ENCODE assay signal across 8 cellular contexts in genomic region chr19:17336872-17337674, GRCh38. TPM values are rescaled to one million over a fixed set of nuclear protein-coding genes. Genes with fewer than 3 reads are reported as not detected.
DNase-seq lines count a peak whose midpoint lies in the region; ATAC-seq and TF ChIP-seq lines count a peak whose summit lies in the region.

Gene GTPBP3 (plus strand): TSS chr19:17337553. CDS start chr19:17337612, 59 bp downstream.

- intact Hi-C loops in T-helper 1 cell treated with Interleukin-12 subunit alpha and Interleukin-12 subunit beta and Interleukin-4 antibody, amounts not matched to agents 30 ng/mL and 1 ng/mL, for 36 hours (cut with micrococcal nuclease): loop anchor here (1.0 to 10.0 kb wide), 16 partner anchors 9 to 678 kb away; partner anchors contain the start of genes BABAM1, DDA1, HAUS8 and MYO9B
- intact Hi-C loops in heart right ventricle (cut with DNase I): loop anchor here in 1 of 10 donors (2.0 kb wide), 1 partner anchor 32 kb away; the partner anchor contains the start of gene MRPL34
- intact Hi-C loops in posterior vena cava (cut with DNase I): loop anchor here in 1 of 2 donors (10.0 kb wide), 1 partner anchor 788 kb away; no protein-coding TSS in a partner anchor
- intact Hi-C loops in upper lobe of right lung (cut with DNase I): no loop called here

- peaks cover 0 to 14% (median 0%) of the 10 kb centered on the region in 9 donors for H3K36me3 ChIP-seq in heart right ventricle
- no peaks in the 10 kb centered on the region for H3K36me3 ChIP-seq in upper lobe of right lung

- H3K9me3 ChIP-seq in heart right ventricle: no peaks in the 10 kb centered on the region
- no peaks in the 10 kb centered on the region for H3K9me3 ChIP-seq in upper lobe of right lung

- DNase-seq in GM13976 (ENCODE audit: low spot score): peak; percentile 97
- peak; percentile 99 for DNase-seq in NCI-H146 treated with DMSO at 0.1 percent for 48 hours (lab: John Stamatoyannopoulos, UW; ENCODE audit: unreplicated experiment)
- peak; percentile 98 for DNase-seq in amniotic epithelial cell (ENCODE audit: low read depth)
- peak; percentile 94 to 97 for DNase-seq in heart right ventricle
- peak; percentile 98 for DNase-seq in posterior vena cava (ENCODE audit: low spot score)
- peak; percentile 98 for DNase-seq in upper lobe of right lung

- 1% methylated on average over 41 of the region's 41 CpGs for WGBS in heart right ventricle, 2 donors

- peak; percentile 78 for ATAC-seq in HG02870 (IDR thresholded peaks at IDR 0.05; ENCODE audit: unreplicated experiment)
- peak; percentile 89 to 95 (median 93) for ATAC-seq in heart right ventricle
- ATAC-seq in upper lobe of right lung: peak; percentile 91

- H3K27ac ChIP-seq in heart right ventricle (peak within 1 kb of the TSS; percentile 66 to 95 (median 92)), upper lobe of right lung (peak within 1 kb of the TSS; percentile 94)

- peak within 1 kb of the TSS; percentile 61 to 84 (median 77) for H3K4me3 ChIP-seq in heart right ventricle
- H3K4me3 ChIP-seq in upper lobe of right lung: peak within 1 kb of the TSS; percentile 95

- in situ Hi-C loops in GM13976 (cut with MboI; ENCODE audit: low sequenced_read_pairs, unreplicated experiment): no loop called here

- no peak for TF ChIP-seq CTCF in GM13976 (IDR thresholded peaks at IDR 0.05; ENCODE audit: borderline replicate concordance, control extremely low read depth, extremely low read depth, insufficient read depth, missing control alignments)
- no peak for TF ChIP-seq CTCF in heart right ventricle (IDR thresholded peaks at IDR 0.05)
- no peak for TF ChIP-seq CTCF in upper lobe of right lung (IDR thresholded peaks at IDR 0.05)

- H3K27me3 ChIP-seq in heart right ventricle: no peaks in the 10 kb centered on the region
- H3K27me3 ChIP-seq in upper lobe of right lung: no peaks in the 10 kb centered on the region

- H3K4me1 ChIP-seq in heart right ventricle (peaks cover 8 to 45% (median 36%) of the 10 kb centered on the region in 9 donors), upper lobe of right lung (peaks cover 30% of the 10 kb centered on the region)

RNA-seq across cellular contexts. Expression of gene GTPBP3, which starts in this region (rescaled TPM):
- total RNA-seq in T-helper 1 cell treated with Interleukin-12 subunit alpha and Interleukin-12 subunit beta and Interleukin-4 antibody, amounts not matched to agents 30 ng/mL and 1 ng/mL, for 36 hours: 32.3 and 36.9 TPM in 2 replicates
- total RNA-seq in heart right ventricle (10 to 100 TPM in 4 of 10 donors, 1 to 10 TPM in 6; 8.0 to 12.4 (median 9.8) TPM), posterior vena cava (10 to 100 TPM; 12.7 to 15.8 TPM), upper lobe of right lung (17.7 TPM)
- 10 to 100 TPM in 1 of 2 donors, 1 to 10 TPM in 1; 8.9 to 12.8 TPM for polyA plus RNA-seq in heart right ventricle

Comparison
In these comparisons a context has a peak if more than half of its experiments do, and no peak if none do; other contexts are left out.
1. Peak in every context shown above with its lines: DNase-seq, ATAC-seq, H3K4me3 ChIP-seq and H3K27ac ChIP-seq.